1 cellular context compared by ENCODE assay signal in the genomic region with DNA sequence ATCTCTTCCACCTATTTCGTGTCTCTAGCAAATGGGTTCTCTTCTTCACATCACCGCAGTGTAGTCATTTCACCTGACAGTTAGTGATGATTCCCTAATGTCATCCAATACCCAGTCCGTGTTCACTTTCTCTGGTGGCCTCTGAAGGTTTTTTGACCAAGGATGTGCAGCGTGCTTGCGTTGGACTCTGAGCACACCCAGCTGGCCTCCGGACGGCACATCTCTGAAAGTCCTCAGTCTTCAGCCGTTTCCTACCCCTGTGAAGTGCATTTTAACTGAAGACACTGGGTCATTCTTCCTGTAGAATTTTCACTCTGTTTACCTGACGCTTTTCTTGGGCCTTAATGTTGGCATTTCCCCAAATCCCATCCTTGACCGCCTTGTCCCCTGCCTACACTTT.
TF ChIP-seq lines count a peak whose summit lies in the region.

No MANE protein-coding gene starts in this region.

TF ChIP-seq in GM23338, 12 proteins besides CTCF, POLR2A, EP300 and RAD21 (continued from another document):
- TF ChIP-seq, protein P1, sequence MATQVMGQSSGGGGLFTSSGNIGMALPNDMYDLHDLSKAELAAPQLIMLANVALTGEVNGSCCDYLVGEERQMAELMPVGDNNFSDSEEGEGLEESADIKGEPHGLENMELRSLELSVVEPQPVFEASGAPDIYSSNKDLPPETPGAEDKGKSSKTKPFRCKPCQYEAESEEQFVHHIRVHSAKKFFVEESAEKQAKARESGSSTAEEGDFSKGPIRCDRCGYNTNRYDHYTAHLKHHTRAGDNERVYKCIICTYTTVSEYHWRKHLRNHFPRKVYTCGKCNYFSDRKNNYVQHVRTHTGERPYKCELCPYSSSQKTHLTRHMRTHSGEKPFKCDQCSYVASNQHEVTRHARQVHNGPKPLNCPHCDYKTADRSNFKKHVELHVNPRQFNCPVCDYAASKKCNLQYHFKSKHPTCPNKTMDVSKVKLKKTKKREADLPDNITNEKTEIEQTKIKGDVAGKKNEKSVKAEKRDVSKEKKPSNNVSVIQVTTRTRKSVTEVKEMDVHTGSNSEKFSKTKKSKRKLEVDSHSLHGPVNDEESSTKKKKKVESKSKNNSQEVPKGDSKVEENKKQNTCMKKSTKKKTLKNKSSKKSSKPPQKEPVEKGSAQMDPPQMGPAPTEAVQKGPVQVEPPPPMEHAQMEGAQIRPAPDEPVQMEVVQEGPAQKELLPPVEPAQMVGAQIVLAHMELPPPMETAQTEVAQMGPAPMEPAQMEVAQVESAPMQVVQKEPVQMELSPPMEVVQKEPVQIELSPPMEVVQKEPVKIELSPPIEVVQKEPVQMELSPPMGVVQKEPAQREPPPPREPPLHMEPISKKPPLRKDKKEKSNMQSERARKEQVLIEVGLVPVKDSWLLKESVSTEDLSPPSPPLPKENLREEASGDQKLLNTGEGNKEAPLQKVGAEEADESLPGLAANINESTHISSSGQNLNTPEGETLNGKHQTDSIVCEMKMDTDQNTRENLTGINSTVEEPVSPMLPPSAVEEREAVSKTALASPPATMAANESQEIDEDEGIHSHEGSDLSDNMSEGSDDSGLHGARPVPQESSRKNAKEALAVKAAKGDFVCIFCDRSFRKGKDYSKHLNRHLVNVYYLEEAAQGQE (IDR thresholded peaks at IDR 0.05; ENCODE audit: unreplicated experiment), result no peak
- TF ChIP-seq EZH2 (IDR thresholded peaks at IDR 0.05; ENCODE audit: low read depth, unreplicated experiment), result no peak
- TF ChIP-seq CREB1 (CRISPR knock-in tag; IDR thresholded peaks at IDR 0.05; ENCODE audit: low read depth), result no peak
- TF ChIP-seq STAT1 (IDR thresholded peaks at IDR 0.05; ENCODE audit: unreplicated experiment), result no peak
- TF ChIP-seq EZH2phosphoT487 (IDR thresholded peaks at IDR 0.05; ENCODE audit: unreplicated experiment), result no peak
- no peak for TF ChIP-seq POLR2AphosphoS5 (IDR thresholded peaks at IDR 0.05; ENCODE audit: low read depth)
- no peak for TF ChIP-seq JUNB (IDR thresholded peaks at IDR 0.05; ENCODE audit: unreplicated experiment)
